ENCODE assay signal across 24 cellular contexts in the genomic region with DNA sequence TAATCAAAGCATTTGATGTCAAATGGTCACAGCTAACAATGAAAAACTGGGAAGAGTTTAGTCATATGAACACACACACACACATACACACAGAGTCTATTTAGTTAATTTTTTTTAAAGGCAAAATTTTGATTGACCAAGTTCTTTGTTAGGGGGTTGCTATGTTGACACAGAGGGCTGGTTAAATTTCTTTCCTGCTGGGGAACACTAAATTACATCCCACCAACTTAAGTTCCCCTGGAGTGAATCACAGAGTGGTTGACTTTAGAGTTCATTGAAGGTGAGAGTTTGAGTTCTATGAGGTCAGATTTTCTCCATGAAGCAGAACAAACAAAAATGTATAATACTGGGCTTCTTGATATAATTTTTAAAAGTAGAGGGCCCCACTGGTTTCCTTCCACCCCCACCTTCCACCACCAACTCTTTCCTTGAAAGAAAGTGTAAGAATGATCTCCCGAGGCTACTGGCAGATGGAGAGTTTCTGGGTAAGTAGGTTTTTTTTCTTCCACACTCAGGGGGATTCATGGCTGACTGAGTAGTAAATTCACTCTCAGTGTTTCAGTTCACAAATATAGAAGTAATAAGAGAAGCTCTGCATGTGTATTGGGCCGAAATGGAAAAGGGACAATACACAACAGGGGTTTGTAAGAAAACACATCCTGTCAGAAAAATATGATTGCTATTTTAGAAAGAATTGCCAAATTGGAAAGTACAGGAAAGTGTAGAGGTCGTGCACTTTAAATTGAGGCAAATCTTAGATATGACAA.
DNase-seq lines count a peak whose midpoint lies in the region; ATAC-seq, FAIRE-seq and TF ChIP-seq lines count a peak whose summit lies in the region.
"Had no signal": no experiment of that assay in that cellular context is flagged by ENCODE, and none has a peak within 500 bp of the region (broad histone marks: within the 10 kb centered on the region; RNA-seq: fewer than 3 reads in every experiment).

No MANE protein-coding gene starts in this region.

- POLR2A ChIA-PET in WTC11 (lab: Charles Lee) = no interaction called here

- no peaks in the 10 kb centered on the region for H3K36me3 ChIP-seq in astrocyte (ENCODE audit: insufficient read depth, low read length)
- H3K36me3 ChIP-seq: left ventricle myocardium inferior, thyroid gland had no signal

- no peaks in the 10 kb centered on the region for H3K27me3 ChIP-seq in astrocyte (ENCODE audit: insufficient read depth, low read length)
- H3K27me3 ChIP-seq: hepatocyte, thyroid gland had no signal

- H3K4me1 ChIP-seq in astrocyte (ENCODE audit: insufficient read depth, low read length) = no peaks in the 10 kb centered on the region
- H3K4me1 ChIP-seq: left ventricle myocardium inferior, thyroid gland had no signal

- TF ChIP-seq CTCF in astrocyte (IDR thresholded peaks at IDR 0.05; ENCODE audit: insufficient read depth, low read depth, low read length) = no peak
- TF ChIP-seq CTCF in WTC11 (IDR thresholded peaks at IDR 0.05) = no peak

- DNase-seq in HT1080 (ENCODE audit: low read depth) = peak; percentile 38
- DNase-seq in astrocyte (ENCODE audit: low read depth) = peak; percentile 10
- DNase-seq in memory B cell (ENCODE audit: low spot score in 2 of 2) = no peak
- DNase-seq in stimulated activated naive B cell treated with anti-CD40 and anti-IgM and Interleukin-4, amounts not matched to agents 10 μg/mL and 1 μg/mL and 100 μg/mL, for 72 hours = no peak
- DNase-seq in GM19238 (ENCODE audit: insufficient read length, low spot score) = no peak
- DNase-seq in NCI-H1048 (lab: John Stamatoyannopoulos, UW) = no peak
- DNase-seq in WTC11 (ENCODE audit: low spot score) = no peak
- DNase-seq: activated CD4-positive, alpha-beta T cell treated with anti-CD3 and anti-CD28 coated beads, Interleukin-2, amount 50 U/mL, for 1 hour; aorta; CD4-positive, CD25-positive, alpha-beta regulatory T cell; erythroblast; foreskin melanocyte; left ventricle myocardium inferior; natural killer cell; NCI-H774; thyroid gland had no signal

- no peak overlapping the region for H3K4me3 Mint-ChIP-seq in astrocyte (ENCODE audit: unreplicated experiment)
- H3K4me3 Mint-ChIP-seq in memory B cell = peak overlapping the region; percentile 4
- H3K4me3 Mint-ChIP-seq in stimulated activated naive B cell treated with anti-CD40 and anti-IgM and Interleukin-4, amounts not matched to agents 10 μg/mL and 1 μg/mL and 100 μg/mL, for 72 hours = no peak overlapping the region
- no peak overlapping the region for H3K4me3 Mint-ChIP-seq in WTC11
- H3K4me3 Mint-ChIP-seq: activated naive CD4-positive, alpha-beta T cell treated with anti-CD3 and anti-CD28 coated beads, Interleukin-2, amount 50 U/mL, for 24 hours; CD4-positive, CD25-positive, alpha-beta regulatory T cell; natural killer cell; stimulated activated naive CD8-positive, alpha-beta T cell treated with anti-CD3 and anti-CD28 coated beads, Interleukin-15, Interleukin-2, amounts not matched to agents 100 ng/mL and 50 ng/mL, for 24 hours had no signal

- no peak overlapping the region for H3K9ac ChIP-seq in astrocyte (ENCODE audit: low read length)

- FAIRE-seq in astrocyte (lab: Jason Lieb, UNC) = no peak
- FAIRE-seq: GM19239, K562 had no signal

- H2AFZ ChIP-seq in astrocyte (ENCODE audit: low read depth, low read length) = no peak overlapping the region
- H2AFZ ChIP-seq: hepatocyte had no signal

- H3K79me2 ChIP-seq in astrocyte (ENCODE audit: insufficient read depth, low read length) = no peaks in the 10 kb centered on the region
- H3K79me2 ChIP-seq: hepatocyte had no signal

- H3K27me3 Mint-ChIP-seq in astrocyte (ENCODE audit: low read depth, unreplicated experiment) (no peaks in the 10 kb centered on the region), memory B cell (no peaks in the 10 kb centered on the region), WTC11 (ENCODE audit: low read depth) (no peaks in the 10 kb centered on the region; the same call in 1 of the 2 replicates)
- H3K27me3 Mint-ChIP-seq in stimulated activated naive B cell treated with anti-CD40 and anti-IgM and Interleukin-4, amounts not matched to agents 10 μg/mL and 1 μg/mL and 100 μg/mL, for 72 hours = no peaks in the 10 kb centered on the region
- H3K27me3 Mint-ChIP-seq: activated naive CD4-positive, alpha-beta T cell treated with anti-CD3 and anti-CD28 coated beads, Interleukin-2, amount 50 U/mL, for 24 hours; CD4-positive, CD25-positive, alpha-beta regulatory T cell; stimulated activated naive CD8-positive, alpha-beta T cell treated with anti-CD3 and anti-CD28 coated beads, Interleukin-15, Interleukin-2, amounts not matched to agents 100 ng/mL and 50 ng/mL, for 24 hours had no signal

- H3K4me1 Mint-ChIP-seq in astrocyte (ENCODE audit: low read depth, unreplicated experiment) (peaks cover 13% of the 10 kb centered on the region), memory B cell (peaks cover 4% of the 10 kb centered on the region), WTC11 (peaks cover 30% of the 10 kb centered on the region)
- peaks cover 0 to 2% of the 10 kb centered on the region in 2 donors for H3K4me1 Mint-ChIP-seq in stimulated activated naive B cell treated with anti-CD40 and anti-IgM and Interleukin-4, amounts not matched to agents 10 μg/mL and 1 μg/mL and 100 μg/mL, for 72 hours
- H3K4me1 Mint-ChIP-seq: activated naive CD4-positive, alpha-beta T cell treated with anti-CD3 and anti-CD28 coated beads, Interleukin-2, amount 50 U/mL, for 24 hours; CD4-positive, CD25-positive, alpha-beta regulatory T cell; natural killer cell had no signal

- no peak overlapping the region for H3K4me3 ChIP-seq in astrocyte (ENCODE audit: insufficient read depth, low read depth, low read length)
- H3K4me3 ChIP-seq: hepatocyte, K562, left ventricle myocardium inferior, thyroid gland had no signal

- H3K9me3 ChIP-seq in astrocyte (ENCODE audit: insufficient read depth, low read depth, low read length) = no peaks in the 10 kb centered on the region
- H3K9me3 ChIP-seq: left ventricle myocardium inferior, thyroid gland had no signal

- no peak overlapping the region for H3K27ac ChIP-seq in astrocyte (ENCODE audit: low read depth, low read length)
- H3K27ac ChIP-seq: hepatocyte, left ventricle myocardium inferior, thyroid gland, VCaP had no signal

- H3K36me3 Mint-ChIP-seq in astrocyte (ENCODE audit: low read depth, unreplicated experiment) (no peaks in the 10 kb centered on the region), memory B cell (no peaks in the 10 kb centered on the region), WTC11 (no peaks in the 10 kb centered on the region)
- H3K36me3 Mint-ChIP-seq in stimulated activated naive B cell treated with anti-CD40 and anti-IgM and Interleukin-4, amounts not matched to agents 10 μg/mL and 1 μg/mL and 100 μg/mL, for 72 hours = no peaks in the 10 kb centered on the region
- H3K36me3 Mint-ChIP-seq: activated naive CD4-positive, alpha-beta T cell treated with anti-CD3 and anti-CD28 coated beads, Interleukin-2, amount 50 U/mL, for 24 hours; CD4-positive, CD25-positive, alpha-beta regulatory T cell; natural killer cell had no signal

- no peaks in the 10 kb centered on the region for H4K20me1 ChIP-seq in astrocyte (ENCODE audit: insufficient read depth, low read length)

- H3K9me3 Mint-ChIP-seq in astrocyte (ENCODE audit: unreplicated experiment) = no peaks in the 10 kb centered on the region
- H3K9me3 Mint-ChIP-seq in memory B cell = peaks cover 4% of the 10 kb centered on the region
- H3K9me3 Mint-ChIP-seq in stimulated activated naive B cell treated with anti-CD40 and anti-IgM and Interleukin-4, amounts not matched to agents 10 μg/mL and 1 μg/mL and 100 μg/mL, for 72 hours = peaks cover 0 to 2% of the 10 kb centered on the region in 2 donors
- peaks cover 10% of the 10 kb centered on the region for H3K9me3 Mint-ChIP-seq in WTC11

- H3K27ac Mint-ChIP-seq in astrocyte (ENCODE audit: unreplicated experiment) = peak overlapping the region; percentile 8
- no peak overlapping the region for H3K27ac Mint-ChIP-seq in memory B cell
- no peak overlapping the region for H3K27ac Mint-ChIP-seq in stimulated activated naive B cell treated with anti-CD40 and anti-IgM and Interleukin-4, amounts not matched to agents 10 μg/mL and 1 μg/mL and 100 μg/mL, for 72 hours
- no peak overlapping the region for H3K27ac Mint-ChIP-seq in WTC11
- H3K27ac Mint-ChIP-seq: activated naive CD4-positive, alpha-beta T cell treated with anti-CD3 and anti-CD28 coated beads, Interleukin-2, amount 50 U/mL, for 24 hours; CD4-positive, CD25-positive, alpha-beta regulatory T cell; natural killer cell; stimulated activated naive CD8-positive, alpha-beta T cell treated with anti-CD3 and anti-CD28 coated beads, Interleukin-15, Interleukin-2, amounts not matched to agents 100 ng/mL and 50 ng/mL, for 24 hours had no signal

- CTCF ChIA-PET in WTC11 (lab: Charles Lee) = no interaction called here

- H3K4me2 ChIP-seq in astrocyte (ENCODE audit: low read length) = no peak overlapping the region
- H3K4me2 ChIP-seq: hepatocyte had no signal

- ATAC-seq in memory B cell (ENCODE audit: low read depth) = peak; percentile 26
- ATAC-seq in stimulated activated naive B cell treated with anti-CD40 and anti-IgM and Interleukin-4, amounts not matched to agents 10 μg/mL and 1 μg/mL and 100 μg/mL, for 72 hours (replicated peaks) = peak; percentile 31 to 67
- no peak for ATAC-seq in WTC11
- ATAC-seq: K562, natural killer cell, sciatic nerve, SK-N-SH treated with all-trans-retinoic acid at 6 μM for 48 hours had no signal

TF ChIP-seq in WTC11, 78 proteins besides CTCF, POLR2A, EP300 and RAD21 (continues in another document):
- no peak for TF ChIP-seq JUN (CRISPR knock-in tag; IDR thresholded peaks at IDR 0.05)
- TF ChIP-seq, protein P1, sequence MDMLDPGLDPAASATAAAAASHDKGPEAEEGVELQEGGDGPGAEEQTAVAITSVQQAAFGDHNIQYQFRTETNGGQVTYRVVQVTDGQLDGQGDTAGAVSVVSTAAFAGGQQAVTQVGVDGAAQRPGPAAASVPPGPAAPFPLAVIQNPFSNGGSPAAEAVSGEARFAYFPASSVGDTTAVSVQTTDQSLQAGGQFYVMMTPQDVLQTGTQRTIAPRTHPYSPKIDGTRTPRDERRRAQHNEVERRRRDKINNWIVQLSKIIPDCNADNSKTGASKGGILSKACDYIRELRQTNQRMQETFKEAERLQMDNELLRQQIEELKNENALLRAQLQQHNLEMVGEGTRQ (CRISPR knock-in tag; IDR thresholded peaks at IDR 0.05) = no peak
- TF ChIP-seq, protein P2, sequence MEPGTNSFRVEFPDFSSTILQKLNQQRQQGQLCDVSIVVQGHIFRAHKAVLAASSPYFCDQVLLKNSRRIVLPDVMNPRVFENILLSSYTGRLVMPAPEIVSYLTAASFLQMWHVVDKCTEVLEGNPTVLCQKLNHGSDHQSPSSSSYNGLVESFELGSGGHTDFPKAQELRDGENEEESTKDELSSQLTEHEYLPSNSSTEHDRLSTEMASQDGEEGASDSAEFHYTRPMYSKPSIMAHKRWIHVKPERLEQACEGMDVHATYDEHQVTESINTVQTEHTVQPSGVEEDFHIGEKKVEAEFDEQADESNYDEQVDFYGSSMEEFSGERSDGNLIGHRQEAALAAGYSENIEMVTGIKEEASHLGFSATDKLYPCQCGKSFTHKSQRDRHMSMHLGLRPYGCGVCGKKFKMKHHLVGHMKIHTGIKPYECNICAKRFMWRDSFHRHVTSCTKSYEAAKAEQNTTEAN (CRISPR knock-in tag; IDR thresholded peaks at IDR 0.05) = no peak

Comparison
In these comparisons a context has a peak if more than half of its experiments do, and no peak if none do; other contexts are left out.
1. DNase-seq: peak in HT1080 (single experiment) and astrocyte (single experiment); none in memory B cell (0 of 2), stimulated activated naive B cell treated with anti-CD40 and anti-IgM and Interleukin-4, amounts not matched to agents 10 μg/mL and 1 μg/mL and 100 μg/mL, for 72 hours (single experiment), GM19238 (single experiment), NCI-H1048 (single experiment) and WTC11 (single experiment).